8 cellular contexts compared by ENCODE assay signal in genomic region chr16:2267913-2268666, GRCh38. TPM values are rescaled to one million over a fixed set of nuclear protein-coding genes. Genes with fewer than 3 reads are reported as not detected.
A peak's percentile ranks its signal among the peaks of the same experiment; 100 is the strongest.
DNase-seq lines count a peak whose midpoint lies in the region; ATAC-seq, FAIRE-seq and TF ChIP-seq lines count a peak whose summit lies in the region.

A gene with protein sequence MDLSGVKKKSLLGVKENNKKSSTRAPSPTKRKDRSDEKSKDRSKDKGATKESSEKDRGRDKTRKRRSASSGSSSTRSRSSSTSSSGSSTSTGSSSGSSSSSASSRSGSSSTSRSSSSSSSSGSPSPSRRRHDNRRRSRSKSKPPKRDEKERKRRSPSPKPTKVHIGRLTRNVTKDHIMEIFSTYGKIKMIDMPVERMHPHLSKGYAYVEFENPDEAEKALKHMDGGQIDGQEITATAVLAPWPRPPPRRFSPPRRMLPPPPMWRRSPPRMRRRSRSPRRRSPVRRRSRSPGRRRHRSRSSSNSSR (minus strand): TSS chr16:2268126. CDS start chr16:2264643, 3,483 bp downstream.

- intact Hi-C loops in Right ventricle myocardium superior (cut with DNase I) (no loop called here), pancreas (cut with DNase I) (no loop called here), thyroid gland (cut with DNase I) (loop anchor here (10.0 kb wide), 1 partner anchor 157 kb away; the partner anchor contains the start of gene CCNF)

- WGBS in pancreas, 2 donors: 1% methylated on average over 61 to 88 of the region's 88 CpGs
- 1% methylated on average over 26 of the region's 88 CpGs; no CpG with 5 or more reads in 1 of the 2 donors for WGBS in thyroid gland, 2 donors

- POLR2A ChIA-PET in activated naive CD8-positive, alpha-beta T cell treated with anti-CD3 and anti-CD28 coated beads, Interleukin-2, amount 10 ng/mL, durations not matched to agents 7 days and 5 days (lab: Charles Lee): interaction anchor here (0.7 to 2.1 kb wide), 10 partner anchors 11 to 402 kb away, joined by 3 to 27 read pairs (median 4); partner anchors contain the start of genes ABCA3, ECI1 and TRAF7

- peak within 1 kb of the TSS; percentile 95 for H3K4me2 ChIP-seq in SU-DHL-6 (ENCODE audit: low read depth, low read length, poor library complexity, severe bottlenecking)

- H3K4me3 ChIP-seq in GM12864 (ENCODE audit: low read depth, low read length) (peak within 1 kb of the TSS; percentile 94), SU-DHL-6 (ENCODE audit: insufficient read depth, low read length, poor library complexity, severe bottlenecking) (peak within 1 kb of the TSS; percentile 78), pancreas (peak within 1 kb of the TSS; percentile 67 to 97 (median 84)), thyroid gland (replicated peaks in 1 of 3) (peak within 1 kb of the TSS; percentile 30 to 85 (median 51))

- H3K9me3 ChIP-seq in SU-DHL-6 (ENCODE audit: insufficient read depth, low read length) (no peaks in the 10 kb centered on the region), pancreas (no peaks in the 10 kb centered on the region), thyroid gland (no peaks in the 10 kb centered on the region)

- no peak for FAIRE-seq in pancreas (lab: Jason Lieb, UNC)

- H3K4me1 ChIP-seq in pancreas (peaks cover 4 to 24% (median 14%) of the 10 kb centered on the region in 3 donors), thyroid gland (peaks cover 11 to 16% of the 10 kb centered on the region in 2 donors)

- ATAC-seq in HG02642 (IDR thresholded peaks at IDR 0.05; ENCODE audit: poor library complexity, unreplicated experiment) (peak; percentile 81), Right ventricle myocardium superior (ENCODE audit: poor library complexity) (peak; percentile 98), pancreas (peak; percentile 95 to 98 (median 96))
- peak; percentile 84 for ATAC-seq in activated naive CD8-positive, alpha-beta T cell treated with anti-CD3 and anti-CD28 coated beads, Interleukin-2, amount 10 ng/mL, durations not matched to agents 7 days and 5 days (ENCODE audit: low read depth)

- TF ChIP-seq CTCF in GM12864 (IDR thresholded peaks at IDR 0.05; ENCODE audit: low read depth, low read length, missing control alignments) (no peak), SU-DHL-6 (IDR thresholded peaks at IDR 0.05; ENCODE audit: insufficient read depth, low read length, poor library complexity, severe bottlenecking) (no peak), pancreas (IDR thresholded peaks at IDR 0.05) (no peak), thyroid gland (IDR thresholded peaks at IDR 0.05) (peak in 1 of 6 experiments; percentile 41)

- no peaks in the 10 kb centered on the region for H3F3A ChIP-seq in SU-DHL-6 (ENCODE audit: insufficient read depth)

- peak within 1 kb of the TSS; percentile 82 for H2AFZ ChIP-seq in SU-DHL-6 (ENCODE audit: low read depth, low read length, severe bottlenecking)

- peaks cover 19% of the 10 kb centered on the region for H4K20me1 ChIP-seq in SU-DHL-6 (ENCODE audit: low read depth, low read length)

- peak within 1 kb of the TSS; percentile 82 for H3K9ac ChIP-seq in SU-DHL-6 (ENCODE audit: low read length)

- H3K4me1 Mint-ChIP-seq in activated naive CD8-positive, alpha-beta T cell treated with anti-CD3 and anti-CD28 coated beads, Interleukin-2, amount 10 ng/mL, durations not matched to agents 7 days and 5 days: peaks cover 27% of the 10 kb centered on the region

- no peaks in the 10 kb centered on the region for H3K9me2 ChIP-seq in SU-DHL-6 (replicated peaks; ENCODE audit: insufficient read depth, low read length)

- H3K79me2 ChIP-seq in SU-DHL-6 (ENCODE audit: insufficient read depth, low read length): peaks cover 55% of the 10 kb centered on the region

- DNase-seq in GM12864 (ENCODE audit: low read depth) (peak; percentile 86), NCI-H1105 treated with DMSO at 0.1 percent for 48 hours (lab: John Stamatoyannopoulos, UW) (peak; percentile 79), Right ventricle myocardium superior (peak; percentile 98), pancreas (peak; percentile 95 to 99 (median 98)), thyroid gland (peak; percentile 94 to 95)
- peak; percentile 99 for DNase-seq in activated naive CD8-positive, alpha-beta T cell treated with anti-CD3 and anti-CD28 coated beads, Interleukin-2, amount 10 ng/mL, durations not matched to agents 7 days and 5 days

- peak; percentile 86 to 91 for TF ChIP-seq POLR2A in thyroid gland (IDR thresholded peaks at IDR 0.05)

- peaks cover 14% of the 10 kb centered on the region for H3K36me3 Mint-ChIP-seq in activated naive CD8-positive, alpha-beta T cell treated with anti-CD3 and anti-CD28 coated beads, Interleukin-2, amount 10 ng/mL, durations not matched to agents 7 days and 5 days

- H3K27me3 ChIP-seq in SU-DHL-6 (ENCODE audit: low read length): no peaks in the 10 kb centered on the region
- no peaks in the 10 kb centered on the region for H3K27me3 ChIP-seq in pancreas
- H3K27me3 ChIP-seq in thyroid gland: no peaks in the 10 kb centered on the region

- H3K27me3 Mint-ChIP-seq in activated naive CD8-positive, alpha-beta T cell treated with anti-CD3 and anti-CD28 coated beads, Interleukin-2, amount 10 ng/mL, durations not matched to agents 7 days and 5 days: no peaks in the 10 kb centered on the region

- no peaks in the 10 kb centered on the region for H3K9me3 Mint-ChIP-seq in activated naive CD8-positive, alpha-beta T cell treated with anti-CD3 and anti-CD28 coated beads, Interleukin-2, amount 10 ng/mL, durations not matched to agents 7 days and 5 days

- peak within 1 kb of the TSS; percentile 97 for H3K27ac Mint-ChIP-seq in activated naive CD8-positive, alpha-beta T cell treated with anti-CD3 and anti-CD28 coated beads, Interleukin-2, amount 10 ng/mL, durations not matched to agents 7 days and 5 days

- H3K27ac ChIP-seq in SU-DHL-6 (ENCODE audit: low read depth, low read length) (peak within 1 kb of the TSS; percentile 94), pancreas (peak within 1 kb of the TSS; percentile 94 to 98 (median 94)), thyroid gland (peak within 1 kb of the TSS; percentile 88 to 97 (median 95))

- peak within 1 kb of the TSS; percentile 95 for H3K4me3 Mint-ChIP-seq in activated naive CD8-positive, alpha-beta T cell treated with anti-CD3 and anti-CD28 coated beads, Interleukin-2, amount 10 ng/mL, durations not matched to agents 7 days and 5 days

- H3K36me3 ChIP-seq in SU-DHL-6 (ENCODE audit: low read length) (peaks cover 13% of the 10 kb centered on the region), pancreas (peaks cover 0 to 8% (median 2%) of the 10 kb centered on the region in 3 donors), thyroid gland (peaks cover 0 to 9% of the 10 kb centered on the region in 2 donors)

RNA-seq across cellular contexts. Expression of the gene that starts here (rescaled TPM):
- 100 to 1,000 TPM; 212 to 220 TPM for total RNA-seq in activated naive CD8-positive, alpha-beta T cell treated with anti-CD3 and anti-CD28 coated beads, Interleukin-2, amount 10 ng/mL, durations not matched to agents 7 days and 5 days
- total RNA-seq in Right ventricle myocardium superior (109 TPM), pancreas (10 to 100 TPM; 36.0 to 66.2 (median 50.3) TPM), thyroid gland (100 to 1,000 TPM; 127 to 158 (median 141) TPM)
- 100 to 1,000 TPM in 1 of 2 donors, 10 to 100 TPM in 1; 56.0 to 103 TPM for polyA plus RNA-seq in pancreas

Comparison
In these comparisons a context has a peak if more than half of its experiments do, and no peak if none do; other contexts are left out.
1. Peak in every context shown above with its lines: DNase-seq, ATAC-seq, H3K4me3 ChIP-seq and H3K27ac ChIP-seq.